In genomic region chr15:91408476-91409076, GRCh38 we compare ENCODE assay signal across 13 cellular contexts.
DNase-seq lines count a peak whose midpoint lies in the region; ATAC-seq, FAIRE-seq and TF ChIP-seq lines count a peak whose summit lies in the region.
"Had no signal": no experiment of that assay in that cellular context is flagged by ENCODE, and none has a peak within 500 bp of the region (broad histone marks: within the 10 kb centered on the region; RNA-seq: fewer than 3 reads in every experiment).

No MANE protein-coding gene starts in this region.

- no peak for TF ChIP-seq CTCF in pancreas (IDR thresholded peaks at IDR 0.05)

- 8 to 9% methylated on average over 9 of the region's 9 CpGs for WGBS in pancreas, 2 donors

- no peak for TF ChIP-seq POLR2A in H54 (IDR thresholded peaks at IDR 0.05; ENCODE audit: low read depth, low read length)

- peak overlapping the region in 2 of 4 donors; percentile 7 to 10 for H3K4me3 ChIP-seq in pancreas

- H3K36me3 ChIP-seq in pancreas: no peaks in the 10 kb centered on the region

- H3K27me3 ChIP-seq in pancreas: no peaks in the 10 kb centered on the region

- ATAC-seq in left cardiac atrium (peak; percentile 84 to 89), pancreas (peak; percentile 73 to 88 (median 80)), HG03196 (IDR thresholded peaks at IDR 0.05; ENCODE audit: unreplicated experiment) (no peak)
- ATAC-seq: PC-3 had no signal

- peaks cover 0 to 7% (median 0%) of the 10 kb centered on the region in 3 donors for H3K4me1 ChIP-seq in pancreas

- H3K27ac ChIP-seq in pancreas: peak overlapping the region in 3 of 4 donors; percentile 23 to 61 (median 59)
- H3K27ac ChIP-seq: 22Rv1 had no signal

- intact Hi-C loops in left cardiac atrium (cut with DNase I): no loop called here
- intact Hi-C loops in pancreas (cut with DNase I): no loop called here

- FAIRE-seq in pancreas (lab: Jason Lieb, UNC) (no peak), H54 (lab: Jason Lieb, UNC) (no peak)

- peak; percentile 62 for DNase-seq in DMS 273 (lab: John Stamatoyannopoulos, UW; ENCODE audit: unreplicated experiment)
- no peak for DNase-seq in DMS 273 treated with DMSO at 0.1 percent for 48 hours (lab: John Stamatoyannopoulos, UW)
- DNase-seq in RPMI7951 (ENCODE audit: low read depth): peak; percentile 75
- peak; percentile 20 for DNase-seq in left cardiac atrium
- DNase-seq in pancreas: peak in 3 of 6 donors; percentile 18 to 55 (median 26)
- DNase-seq in H54 (ENCODE audit: insufficient read length, low spot score): no peak
- no peak for DNase-seq in DMS53 (lab: John Stamatoyannopoulos, UW)
- DNase-seq: activated naive CD4-positive, alpha-beta T cell treated with Interleukin-2 at 50 U/mL for 16 hours; cortex of kidney; NCI-H1436; PC-3 had no signal

- H3K9me3 ChIP-seq in pancreas: no peaks in the 10 kb centered on the region

Comparison
In these comparisons a context has a peak if more than half of its experiments do, and no peak if none do; other contexts are left out.
1. DNase-seq: peak in DMS 273 (single experiment), RPMI7951 (single experiment) and left cardiac atrium (single experiment); none in DMS 273 treated with DMSO at 0.1 percent for 48 hours (single experiment), H54 (single experiment) and DMS53 (single experiment).